ENCODE assay signal across 28 cellular contexts in genomic region chr1:228242313-228242864, GRCh38.
"Had no signal": no experiment of that assay in that cellular context is flagged by ENCODE, and none has a peak within 500 bp of the region (broad histone marks: within the 10 kb centered on the region; RNA-seq: fewer than 3 reads in every experiment).

No MANE protein-coding gene starts in this region.

- FAIRE-seq: bronchial epithelial cell had no signal

- H3K27ac ChIP-seq: WERI-Rb-1 had no signal

- H3K36me3 ChIP-seq: WERI-Rb-1 had no signal

- DNase-seq: activated CD4-positive, alpha-beta T cell treated with anti-CD3 and anti-CD28 coated beads for 1 hour; activated CD4-positive, alpha-beta T cell treated with anti-CD3 and anti-CD28 coated beads for 48 hours; activated CD4-positive, CD25-positive, alpha-beta regulatory T cell; activated CD8-positive, alpha-beta T cell treated with anti-CD3 and anti-CD28 coated beads for 36 hours; activated gamma-delta T cell; activated naive CD4-positive, alpha-beta T cell treated with anti-CD3 and anti-CD28 coated beads for 36 hours; activated T-cell treated with anti-CD3 and anti-CD28 coated beads, Interleukin-2, amount 50 U/mL, for 24 hours; anterior cingulate cortex; caudate nucleus; cerebellar nuclear complex; Karpas-422; MG63; NCI-H1048; NCI-H1105 treated with DMSO at 0.1 percent for 48 hours; NCI-H1436; NCI-H1694; NCI-H1930; NCI-H2081 treated with DMSO at 0.1 percent for 48 hours; NCI-H345; NCI-H524 treated with DMSO at 0.1 percent for 48 hours; Right ventricle myocardium superior; SW 1271; T-helper 1 cell; T-helper 2 cell; T-helper 9 cell; WERI-Rb-1 had no signal

- H3K27me3 ChIP-seq: MG63 had no signal

- ATAC-seq: activated CD8-positive, alpha-beta T cell treated with anti-CD3 and anti-CD28 coated beads for 36 hours; activated naive CD4-positive, alpha-beta T cell treated with anti-CD3 and anti-CD28 coated beads, Interleukin-2, amount 50 U/mL, for 72 hours had no signal

- H3K4me3 ChIP-seq: MG63 had no signal
